Comparison of ENCODE assay signal across 8 cellular contexts in the genomic region with DNA sequence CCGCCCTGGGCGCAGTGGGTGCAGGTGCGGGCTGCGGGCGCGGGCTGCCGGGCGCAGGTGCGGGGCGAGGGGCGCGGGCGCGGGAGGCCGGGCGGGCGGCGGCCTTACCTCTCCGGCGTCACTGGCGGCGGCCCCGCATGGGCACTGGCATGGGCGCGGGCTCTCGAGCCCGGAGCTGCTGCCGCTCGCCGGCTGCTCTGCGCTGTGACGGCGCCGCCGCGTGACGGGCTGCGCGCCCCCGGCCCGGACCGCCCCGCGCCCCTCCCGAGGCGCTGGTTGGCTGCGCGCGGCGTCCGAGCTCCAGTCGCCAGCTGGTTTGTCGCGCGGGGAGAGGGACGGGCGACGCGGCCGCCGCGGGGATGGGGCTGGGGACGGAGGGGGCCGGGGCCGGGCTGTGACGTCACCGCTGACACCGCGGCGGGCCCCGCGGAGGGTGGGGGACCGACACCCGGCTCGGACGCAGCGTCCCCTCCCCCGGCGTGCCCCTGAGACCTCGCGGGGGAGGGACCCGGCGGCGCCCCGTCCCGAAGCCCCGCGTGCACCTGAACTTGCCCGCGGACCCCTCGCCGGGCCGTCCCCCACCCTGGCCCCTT. TPM values are rescaled to one million over a fixed set of nuclear protein-coding genes. Genes with fewer than 3 reads are reported as not detected.
DNase-seq lines count a peak whose midpoint lies in the region; ATAC-seq and TF ChIP-seq lines count a peak whose summit lies in the region.
"Had no signal": no experiment of that assay in that cellular context is flagged by ENCODE, and none has a peak within 500 bp of the region (broad histone marks: within the 10 kb centered on the region; RNA-seq: fewer than 3 reads in every experiment).

A gene with protein sequence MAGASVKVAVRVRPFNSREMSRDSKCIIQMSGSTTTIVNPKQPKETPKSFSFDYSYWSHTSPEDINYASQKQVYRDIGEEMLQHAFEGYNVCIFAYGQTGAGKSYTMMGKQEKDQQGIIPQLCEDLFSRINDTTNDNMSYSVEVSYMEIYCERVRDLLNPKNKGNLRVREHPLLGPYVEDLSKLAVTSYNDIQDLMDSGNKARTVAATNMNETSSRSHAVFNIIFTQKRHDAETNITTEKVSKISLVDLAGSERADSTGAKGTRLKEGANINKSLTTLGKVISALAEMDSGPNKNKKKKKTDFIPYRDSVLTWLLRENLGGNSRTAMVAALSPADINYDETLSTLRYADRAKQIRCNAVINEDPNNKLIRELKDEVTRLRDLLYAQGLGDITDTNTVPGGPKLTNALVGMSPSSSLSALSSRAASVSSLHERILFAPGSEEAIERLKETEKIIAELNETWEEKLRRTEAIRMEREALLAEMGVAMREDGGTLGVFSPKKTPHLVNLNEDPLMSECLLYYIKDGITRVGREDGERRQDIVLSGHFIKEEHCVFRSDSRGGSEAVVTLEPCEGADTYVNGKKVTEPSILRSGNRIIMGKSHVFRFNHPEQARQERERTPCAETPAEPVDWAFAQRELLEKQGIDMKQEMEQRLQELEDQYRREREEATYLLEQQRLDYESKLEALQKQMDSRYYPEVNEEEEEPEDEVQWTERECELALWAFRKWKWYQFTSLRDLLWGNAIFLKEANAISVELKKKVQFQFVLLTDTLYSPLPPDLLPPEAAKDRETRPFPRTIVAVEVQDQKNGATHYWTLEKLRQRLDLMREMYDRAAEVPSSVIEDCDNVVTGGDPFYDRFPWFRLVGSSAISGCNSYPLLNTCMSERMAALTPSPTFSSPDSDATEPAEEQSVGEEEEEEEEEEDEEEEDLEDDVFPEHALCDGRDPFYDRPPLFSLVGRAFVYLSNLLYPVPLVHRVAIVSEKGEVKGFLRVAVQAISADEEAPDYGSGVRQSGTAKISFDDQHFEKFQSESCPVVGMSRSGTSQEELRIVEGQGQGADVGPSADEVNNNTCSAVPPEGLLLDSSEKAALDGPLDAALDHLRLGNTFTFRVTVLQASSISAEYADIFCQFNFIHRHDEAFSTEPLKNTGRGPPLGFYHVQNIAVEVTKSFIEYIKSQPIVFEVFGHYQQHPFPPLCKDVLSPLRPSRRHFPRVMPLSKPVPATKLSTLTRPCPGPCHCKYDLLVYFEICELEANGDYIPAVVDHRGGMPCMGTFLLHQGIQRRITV (N-terminal part only) (minus strand): TSS at position 206 of the 593 bp plus-strand sequence. CDS start 22,467 bp downstream, outside the sequence.

- DNase-seq in NCI-H748 treated with DMSO at 0.1 percent for 48 hours (lab: John Stamatoyannopoulos, UW) (peak; percentile 78), esophagus muscularis mucosa (ENCODE audit: extremely low spot score) (no peak), prostate gland (ENCODE audit: low spot score) (peak; percentile 47), left colon (no peak)

- WGBS in esophagus muscularis mucosa, result no CpG with 5 or more reads among the region's 93 CpGs
- under 1% methylated on average over 53 of the region's 93 CpGs for WGBS in prostate gland

- H3K4me3 ChIP-seq in esophagus muscularis mucosa, result peak within 1 kb of the TSS; percentile 38 to 48 (median 39)
- peak within 1 kb of the TSS; percentile 33 to 55 for H3K4me3 ChIP-seq in prostate gland

- H3K27ac ChIP-seq in esophagus muscularis mucosa (replicated peaks in 1 of 4) (no peak within 1 kb of the TSS), prostate gland (peak within 1 kb of the TSS; percentile 55 to 72)

- peaks cover 0 to 97% (median 40%) of the 10 kb centered on the region in 4 donors for H3K27me3 ChIP-seq in esophagus muscularis mucosa
- H3K27me3 ChIP-seq in prostate gland (replicated peaks; ENCODE audit: insufficient read depth), result peaks cover 2% of the 10 kb centered on the region

- ATAC-seq in left colon (no peak), HG02884 (IDR thresholded peaks at IDR 0.05; ENCODE audit: unreplicated experiment) (no peak), GM19035 (IDR thresholded peaks at IDR 0.05; ENCODE audit: unreplicated experiment) (no peak)

- no peak for TF ChIP-seq RAD21 in Ishikawa (IDR thresholded peaks at IDR 0.05; ENCODE audit: low read depth)

- TF ChIP-seq POLR2A in esophagus muscularis mucosa (IDR thresholded peaks at IDR 0.05; ENCODE audit: low read depth) (no peak), prostate gland (IDR thresholded peaks at IDR 0.05) (no peak)

- H3K36me3 ChIP-seq in esophagus muscularis mucosa (no peaks in the 10 kb centered on the region), prostate gland (no peaks in the 10 kb centered on the region)

- TF ChIP-seq CTCF in esophagus muscularis mucosa (IDR thresholded peaks at IDR 0.05), result no peak
- TF ChIP-seq CTCF in prostate gland (IDR thresholded peaks at IDR 0.05), result no peak

- H3K9me3 ChIP-seq in esophagus muscularis mucosa, result peaks cover 0 to 14% (median 2%) of the 10 kb centered on the region in 4 donors
- H3K9me3 ChIP-seq in prostate gland, result no peaks in the 10 kb centered on the region

- H3K4me1 ChIP-seq in esophagus muscularis mucosa (peaks cover 18 to 30% (median 27%) of the 10 kb centered on the region in 4 donors), prostate gland (replicated peaks) (no peaks in the 10 kb centered on the region)

- intact Hi-C loops in esophagus muscularis mucosa (cut with DNase I) (no loop called here), prostate gland (cut with DNase I) (no loop called here), left colon (cut with DNase I, micrococcal nuclease) (no loop called here)

- TF ChIP-seq EP300 in Ishikawa (IDR thresholded peaks at IDR 0.05; ENCODE audit: borderline replicate concordance) (no peak), esophagus muscularis mucosa (IDR thresholded peaks at IDR 0.05) (no peak)

TF ChIP-seq in Ishikawa, 13 proteins besides CTCF, POLR2A, EP300 and RAD21:
- TF ChIP-seq, protein P1, sequence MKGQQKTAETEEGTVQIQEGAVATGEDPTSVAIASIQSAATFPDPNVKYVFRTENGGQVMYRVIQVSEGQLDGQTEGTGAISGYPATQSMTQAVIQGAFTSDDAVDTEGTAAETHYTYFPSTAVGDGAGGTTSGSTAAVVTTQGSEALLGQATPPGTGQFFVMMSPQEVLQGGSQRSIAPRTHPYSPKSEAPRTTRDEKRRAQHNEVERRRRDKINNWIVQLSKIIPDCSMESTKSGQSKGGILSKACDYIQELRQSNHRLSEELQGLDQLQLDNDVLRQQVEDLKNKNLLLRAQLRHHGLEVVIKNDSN (IDR thresholded peaks at IDR 0.05), result 0 out of 2 replicates have a peak, but pooled peaks have one; percentile 34
- TF ChIP-seq CREB1 (IDR thresholded peaks at IDR 0.05; ENCODE audit: low read depth) (peak; percentile 39; the same call in 1 of the 2 replicates), TCF12 (IDR thresholded peaks at IDR 0.05; ENCODE audit: low read depth) (no peak; the same call in 1 of the 2 replicates), TAF1 (IDR thresholded peaks at IDR 0.05; ENCODE audit: low read depth) (peak; percentile 47; the same call in 1 of the 2 replicates), YY1 (IDR thresholded peaks at IDR 0.05; ENCODE audit: low read depth) (no peak), CEBPB (IDR thresholded peaks at IDR 0.05) (no peak), EGR1 (IDR thresholded peaks at IDR 0.05) (no peak), NFIC (IDR thresholded peaks at IDR 0.05) (no peak), TEAD4 (IDR thresholded peaks at IDR 0.05) (no peak), FOXM1 (IDR thresholded peaks at IDR 0.05; ENCODE audit: borderline replicate concordance, low read depth) (no peak), ZBTB7A (IDR thresholded peaks at IDR 0.05; ENCODE audit: low read depth) (peak; percentile 36; the same call in 1 of the 2 replicates)
- TF ChIP-seq, protein P2, sequence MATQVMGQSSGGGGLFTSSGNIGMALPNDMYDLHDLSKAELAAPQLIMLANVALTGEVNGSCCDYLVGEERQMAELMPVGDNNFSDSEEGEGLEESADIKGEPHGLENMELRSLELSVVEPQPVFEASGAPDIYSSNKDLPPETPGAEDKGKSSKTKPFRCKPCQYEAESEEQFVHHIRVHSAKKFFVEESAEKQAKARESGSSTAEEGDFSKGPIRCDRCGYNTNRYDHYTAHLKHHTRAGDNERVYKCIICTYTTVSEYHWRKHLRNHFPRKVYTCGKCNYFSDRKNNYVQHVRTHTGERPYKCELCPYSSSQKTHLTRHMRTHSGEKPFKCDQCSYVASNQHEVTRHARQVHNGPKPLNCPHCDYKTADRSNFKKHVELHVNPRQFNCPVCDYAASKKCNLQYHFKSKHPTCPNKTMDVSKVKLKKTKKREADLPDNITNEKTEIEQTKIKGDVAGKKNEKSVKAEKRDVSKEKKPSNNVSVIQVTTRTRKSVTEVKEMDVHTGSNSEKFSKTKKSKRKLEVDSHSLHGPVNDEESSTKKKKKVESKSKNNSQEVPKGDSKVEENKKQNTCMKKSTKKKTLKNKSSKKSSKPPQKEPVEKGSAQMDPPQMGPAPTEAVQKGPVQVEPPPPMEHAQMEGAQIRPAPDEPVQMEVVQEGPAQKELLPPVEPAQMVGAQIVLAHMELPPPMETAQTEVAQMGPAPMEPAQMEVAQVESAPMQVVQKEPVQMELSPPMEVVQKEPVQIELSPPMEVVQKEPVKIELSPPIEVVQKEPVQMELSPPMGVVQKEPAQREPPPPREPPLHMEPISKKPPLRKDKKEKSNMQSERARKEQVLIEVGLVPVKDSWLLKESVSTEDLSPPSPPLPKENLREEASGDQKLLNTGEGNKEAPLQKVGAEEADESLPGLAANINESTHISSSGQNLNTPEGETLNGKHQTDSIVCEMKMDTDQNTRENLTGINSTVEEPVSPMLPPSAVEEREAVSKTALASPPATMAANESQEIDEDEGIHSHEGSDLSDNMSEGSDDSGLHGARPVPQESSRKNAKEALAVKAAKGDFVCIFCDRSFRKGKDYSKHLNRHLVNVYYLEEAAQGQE (IDR thresholded peaks at IDR 0.05; ENCODE audit: low read depth), result no peak
- TF ChIP-seq, protein P3, sequence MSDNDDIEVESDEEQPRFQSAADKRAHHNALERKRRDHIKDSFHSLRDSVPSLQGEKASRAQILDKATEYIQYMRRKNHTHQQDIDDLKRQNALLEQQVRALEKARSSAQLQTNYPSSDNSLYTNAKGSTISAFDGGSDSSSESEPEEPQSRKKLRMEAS (IDR thresholded peaks at IDR 0.05), result 0 out of 2 replicates have a peak, but pooled peaks have one; percentile 17
TF ChIP-seq in Ishikawa: peak in this region for 5.

RNA-seq across cellular contexts. Expression of the gene that starts here (rescaled TPM):
- total RNA-seq in esophagus muscularis mucosa (1 to 10 TPM; 1.7 to 4.1 (median 3.4) TPM), prostate gland (10 to 100 TPM; 18.9 to 55.8 TPM), left colon (1 to 10 TPM; 2.1 to 2.2 TPM)
- total RNA-seq: fibroblast of lung had no signal

Comparison
In these comparisons a context has a peak if more than half of its experiments do, and no peak if none do; other contexts are left out.
1. DNase-seq: peak in NCI-H748 treated with DMSO at 0.1 percent for 48 hours (single experiment) and prostate gland (single experiment); none in esophagus muscularis mucosa (single experiment) and left colon (0 of 2).
2. H3K27ac ChIP-seq: peak in prostate gland (2 of 2); none in esophagus muscularis mucosa (0 of 4).